Comparison of ENCODE assay signal across 18 cellular contexts in genomic region chr3:4771238-4771637, GRCh38.
DNase-seq lines count a peak whose midpoint lies in the region; ATAC-seq and TF ChIP-seq lines count a peak whose summit lies in the region.
"Had no signal": no experiment of that assay in that cellular context is flagged by ENCODE, and none has a peak within 500 bp of the region (broad histone marks: within the 10 kb centered on the region; RNA-seq: fewer than 3 reads in every experiment).

No MANE protein-coding gene starts in this region.

- H3K27ac ChIP-seq in heart right ventricle = peak overlapping the region in 9 of 10 donors; percentile 78 to 89 (median 84)
- H3K27ac ChIP-seq in esophagus muscularis mucosa (replicated peaks in 1 of 4) = peak overlapping the region; percentile 58 to 75 (median 71)
- H3K27ac ChIP-seq in psoas muscle = peak overlapping the region; percentile 80
- peak overlapping the region; percentile 81 to 91 for H3K27ac ChIP-seq in uterus
- H3K27ac ChIP-seq: foreskin keratinocyte had no signal

- TF ChIP-seq EP300 in esophagus muscularis mucosa (IDR thresholded peaks at IDR 0.05) = no peak

- intact Hi-C loops in heart right ventricle (cut with DNase I) (loop anchor here in 3 of 10 donors (2.0 to 5.0 kb wide), 3 partner anchors 49 to 256 kb away; no protein-coding TSS in a partner anchor), Right ventricle myocardium superior (cut with DNase I) (no loop called here), esophagus muscularis mucosa (cut with DNase I) (loop anchor here (10.0 kb wide), 1 partner anchor 46 kb away; no protein-coding TSS in a partner anchor), psoas muscle (cut with DNase I) (no loop called here), uterus (cut with DNase I; ENCODE audit: low total_unique reads) (no loop called here)

- H3K4me1 ChIP-seq in heart right ventricle = peaks cover 17 to 41% (median 30%) of the 10 kb centered on the region in 9 donors
- peaks cover 29 to 33% (median 31%) of the 10 kb centered on the region in 4 donors for H3K4me1 ChIP-seq in esophagus muscularis mucosa
- H3K4me1 ChIP-seq in psoas muscle = peaks cover 28% of the 10 kb centered on the region
- H3K4me1 ChIP-seq in uterus = peaks cover 5 to 19% of the 10 kb centered on the region in 2 donors

- TF ChIP-seq POLR2A in esophagus muscularis mucosa (IDR thresholded peaks at IDR 0.05; ENCODE audit: low read depth) (no peak), uterus (IDR thresholded peaks at IDR 0.05) (no peak)

- H3K36me3 ChIP-seq in heart right ventricle = peaks cover 0 to 54% (median 0%) of the 10 kb centered on the region in 9 donors
- peaks cover 3 to 57% (median 34%) of the 10 kb centered on the region in 4 donors for H3K36me3 ChIP-seq in esophagus muscularis mucosa
- no peaks in the 10 kb centered on the region for H3K36me3 ChIP-seq in psoas muscle (ENCODE audit: insufficient read depth in 1 of 2, low read depth in 1 of 2)
- no peaks in the 10 kb centered on the region for H3K36me3 ChIP-seq in uterus
- H3K36me3 ChIP-seq: colonic mucosa had no signal

- H3K4me3 ChIP-seq in heart right ventricle (no peak overlapping the region), esophagus muscularis mucosa (no peak overlapping the region), psoas muscle (no peak overlapping the region), uterus (no peak overlapping the region)
- H3K4me3 ChIP-seq: colonic mucosa had no signal

- no peak for TF ChIP-seq CTCF in heart right ventricle (IDR thresholded peaks at IDR 0.05)
- TF ChIP-seq CTCF in esophagus muscularis mucosa (IDR thresholded peaks at IDR 0.05) = no peak
- no peak for TF ChIP-seq CTCF in psoas muscle (IDR thresholded peaks at IDR 0.05)
- TF ChIP-seq CTCF in uterus (IDR thresholded peaks at IDR 0.05) = no peak

- WGBS in heart right ventricle, 2 donors = 68 to 74% methylated on average over 5 of the region's 5 CpGs
- 76% methylated on average over 5 of the region's 5 CpGs for WGBS in esophagus muscularis mucosa
- WGBS in psoas muscle, 3 donors = 69 to 79% (median 69%) methylated on average over 5 of the region's 5 CpGs

- ATAC-seq in heart right ventricle = peak in 3 of 8 donors; percentile 6 to 19 (median 18)
- ATAC-seq in Right ventricle myocardium superior (ENCODE audit: poor library complexity) = no peak
- peak in 3 of 4 donors; percentile 16 to 60 (median 37) for ATAC-seq in psoas muscle
- no peak for ATAC-seq in HG03108 (IDR thresholded peaks at IDR 0.05; ENCODE audit: unreplicated experiment)
- ATAC-seq: foreskin keratinocyte; stimulated activated memory B cell treated with anti-CD40 and anti-IgM and Interleukin-4, amounts not matched to agents 10 μg/mL and 1 μg/mL and 100 μg/mL, for 72 hours; T-cell had no signal

- DNase-seq in heart right ventricle = no peak
- DNase-seq in Right ventricle myocardium superior = no peak
- DNase-seq in esophagus muscularis mucosa (ENCODE audit: extremely low spot score) = no peak
- DNase-seq in psoas muscle = no peak
- no peak for DNase-seq in uterus
- DNase-seq in DMS153 treated with DMSO at 0.1 percent for 48 hours (lab: John Stamatoyannopoulos, UW; ENCODE audit: unreplicated experiment) = no peak
- DNase-seq in retina = no peak
- DNase-seq: activated CD4-positive, alpha-beta T cell treated with anti-CD3 and anti-CD28 coated beads, Interleukin-2, amount 50 U/mL, for 1 hour; activated naive CD4-positive, alpha-beta T cell treated with anti-CD3 and anti-CD28 coated beads, Interleukin-2, amount 10 ng/mL, durations not matched to agents 7 days and 5 days; activated T-cell treated with anti-CD3 and anti-CD28 coated beads for 4 hours; colonic mucosa; foreskin keratinocyte; NCI-H1436; NCI-H774; SHP77 treated with DMSO at 0.1 percent for 48 hours; T-cell had no signal

- H3K27me3 ChIP-seq in heart right ventricle (no peaks in the 10 kb centered on the region), esophagus muscularis mucosa (no peaks in the 10 kb centered on the region), psoas muscle (ENCODE audit: insufficient read depth in 3 of 3, low read length in 2 of 3) (no peaks in the 10 kb centered on the region), uterus (no peaks in the 10 kb centered on the region)
- H3K27me3 ChIP-seq: colonic mucosa, foreskin keratinocyte had no signal

- H3K9me3 ChIP-seq in heart right ventricle = peaks cover 0 to 5% (median 1%) of the 10 kb centered on the region in 11 donors
- H3K9me3 ChIP-seq in esophagus muscularis mucosa = peaks cover 0 to 2% (median 0%) of the 10 kb centered on the region in 4 donors
- no peaks in the 10 kb centered on the region for H3K9me3 ChIP-seq in psoas muscle
- H3K9me3 ChIP-seq in uterus = no peaks in the 10 kb centered on the region
- H3K9me3 ChIP-seq: colonic mucosa had no signal

Comparison
In these comparisons a context has a peak if more than half of its experiments do, and no peak if none do; other contexts are left out.
1. ATAC-seq: peak in psoas muscle (3 of 4); none in Right ventricle myocardium superior (single experiment) and HG03108 (single experiment).
2. Peak in every context shown above with its lines, with median percentiles within 50 percentile points of each other: H3K27ac ChIP-seq.